Comparison of ENCODE assay signal across 1 cellular context in genomic region chr6:158043586-158044524, GRCh38.
TF ChIP-seq lines count a peak whose summit lies in the region.

No MANE protein-coding gene starts in this region.

TF ChIP-seq in HepG2, 621 proteins besides CTCF, POLR2A, EP300 and RAD21 (continued from another document):
- TF ChIP-seq SMAD1 (CRISPR knock-in tag; IDR thresholded peaks at IDR 0.05; ENCODE audit: borderline replicate concordance, low read depth) (no peak), ZNF557 (CRISPR knock-in tag; IDR thresholded peaks at IDR 0.05) (no peak), ZNF724P (CRISPR knock-in tag; IDR thresholded peaks at IDR 0.05; ENCODE audit: borderline replicate concordance) (no peak), FOXO1 (CRISPR knock-in tag; IDR thresholded peaks at IDR 0.05) (no peak), ZNF20 (CRISPR knock-in tag; IDR thresholded peaks at IDR 0.05) (no peak), ZNF549 (CRISPR knock-in tag; IDR thresholded peaks at IDR 0.05) (no peak), NKX3-1 (CRISPR knock-in tag; IDR thresholded peaks at IDR 0.05) (no peak)
